Comparison of ENCODE assay signal across 1 cellular context in the genomic region with DNA sequence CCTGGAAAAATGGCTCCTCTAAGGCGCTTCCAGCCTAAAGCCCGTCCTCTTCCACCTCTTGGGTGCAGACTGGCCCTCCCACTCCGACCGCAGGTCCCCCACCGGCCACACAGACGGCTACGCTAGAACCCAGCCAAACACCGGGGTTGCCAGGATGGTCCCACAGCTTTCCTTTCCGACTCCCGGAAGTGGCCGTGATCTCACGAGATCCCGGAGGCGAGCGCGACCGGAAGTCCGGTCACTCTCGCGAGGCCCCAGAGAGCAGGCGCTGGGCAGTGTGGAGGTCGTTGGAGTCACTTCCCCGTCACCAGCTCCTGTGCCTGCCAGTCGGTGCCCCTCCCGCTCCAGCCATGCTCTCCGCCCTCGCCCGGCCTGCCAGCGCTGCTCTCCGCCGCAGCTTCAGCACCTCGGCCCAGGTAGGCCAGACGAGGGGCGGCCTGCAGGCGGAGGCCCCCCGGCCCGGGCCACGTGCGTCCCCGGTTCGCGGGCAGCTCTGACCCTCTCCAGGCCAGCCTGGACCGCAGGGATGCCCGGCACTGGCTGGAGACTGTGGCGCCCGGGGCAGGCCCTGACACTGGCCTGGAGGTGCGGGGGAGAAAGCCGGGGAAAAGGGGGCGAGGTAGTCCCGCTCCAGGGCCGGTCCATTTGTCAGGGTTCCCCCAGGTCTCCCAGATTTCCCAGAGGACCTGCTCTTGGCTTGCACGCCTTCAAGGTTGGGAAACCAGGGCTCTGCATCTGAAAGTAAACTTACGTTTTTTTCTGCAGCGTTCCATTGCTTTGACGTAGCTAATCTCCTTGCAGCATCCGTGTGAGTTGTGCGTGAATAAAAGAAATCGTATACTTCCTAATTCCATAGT.
TF ChIP-seq lines count a peak whose summit lies in the region.

A gene with protein sequence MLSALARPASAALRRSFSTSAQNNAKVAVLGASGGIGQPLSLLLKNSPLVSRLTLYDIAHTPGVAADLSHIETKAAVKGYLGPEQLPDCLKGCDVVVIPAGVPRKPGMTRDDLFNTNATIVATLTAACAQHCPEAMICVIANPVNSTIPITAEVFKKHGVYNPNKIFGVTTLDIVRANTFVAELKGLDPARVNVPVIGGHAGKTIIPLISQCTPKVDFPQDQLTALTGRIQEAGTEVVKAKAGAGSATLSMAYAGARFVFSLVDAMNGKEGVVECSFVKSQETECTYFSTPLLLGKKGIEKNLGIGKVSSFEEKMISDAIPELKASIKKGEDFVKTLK (plus strand): TSS at position 296 of the 857 bp plus-strand sequence. CDS start 55 bp downstream, at position 351.
A gene with protein sequence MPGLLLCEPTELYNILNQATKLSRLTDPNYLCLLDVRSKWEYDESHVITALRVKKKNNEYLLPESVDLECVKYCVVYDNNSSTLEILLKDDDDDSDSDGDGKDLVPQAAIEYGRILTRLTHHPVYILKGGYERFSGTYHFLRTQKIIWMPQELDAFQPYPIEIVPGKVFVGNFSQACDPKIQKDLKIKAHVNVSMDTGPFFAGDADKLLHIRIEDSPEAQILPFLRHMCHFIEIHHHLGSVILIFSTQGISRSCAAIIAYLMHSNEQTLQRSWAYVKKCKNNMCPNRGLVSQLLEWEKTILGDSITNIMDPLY (minus strand): TSS at position 190 of the 857 bp plus-strand sequence. CDS start 17,477 bp downstream, outside the sequence.

TF ChIP-seq in HepG2, 621 proteins besides CTCF, POLR2A, EP300 and RAD21 (continued from another document and continues in another):
- TF ChIP-seq ELF3 (CRISPR knock-in tag; IDR thresholded peaks at IDR 0.05) (peak; percentile 98), TBP (CRISPR knock-in tag; IDR thresholded peaks at IDR 0.05) (no peak), ZSCAN12 (CRISPR knock-in tag; IDR thresholded peaks at IDR 0.05) (no peak; the same call in 1 of the 2 replicates), ONECUT2 (CRISPR knock-in tag; IDR thresholded peaks at IDR 0.05) (0 out of 2 replicates have a peak, but pooled peaks have one; percentile 13), ZNF235 (CRISPR knock-in tag; IDR thresholded peaks at IDR 0.05; ENCODE audit: borderline replicate concordance) (0 out of 2 replicates have a peak, but pooled peaks have one; percentile 25), ZNF75D (CRISPR knock-in tag; IDR thresholded peaks at IDR 0.05; ENCODE audit: borderline replicate concordance) (no peak; the same call in 1 of the 2 replicates), ZNF703 (CRISPR knock-in tag; IDR thresholded peaks at IDR 0.05; ENCODE audit: borderline replicate concordance) (0 out of 2 replicates have a peak, but pooled peaks have one; percentile 9), ZNF383 (CRISPR knock-in tag; IDR thresholded peaks at IDR 0.05; ENCODE audit: borderline replicate concordance) (no peak), CBFB (CRISPR knock-in tag; IDR thresholded peaks at IDR 0.05) (peak; percentile 90), HMG20B (CRISPR knock-in tag; conservative IDR thresholded peaks at IDR 0.05) (peak; percentile 48; the same call in 1 of the 2 replicates), CREB1 (IDR thresholded peaks at IDR 0.05) (peak; percentile 91), CREB1 (CRISPR knock-in tag; IDR thresholded peaks at IDR 0.05) (peak; percentile 47; the same call in 1 of the 2 replicates), NR2F6 (IDR thresholded peaks at IDR 0.05) (0 out of 2 replicates have a peak, but pooled peaks have one; percentile 30), NR2F6 (CRISPR knock-in tag; IDR thresholded peaks at IDR 0.05) (peak; percentile 78), DNMT1 (CRISPR knock-in tag; IDR thresholded peaks at IDR 0.05) (no peak), NCOA1 (CRISPR knock-in tag; IDR thresholded peaks at IDR 0.05) (no peak), ZFAT (CRISPR knock-in tag; conservative IDR thresholded peaks at IDR 0.05) (no peak), BORCS8-MEF2B (CRISPR knock-in tag; IDR thresholded peaks at IDR 0.05) (peak; percentile 90), MTF2 (CRISPR knock-in tag; IDR thresholded peaks at IDR 0.05; ENCODE audit: borderline replicate concordance) (no peak)
- TF ChIP-seq, protein P1, sequence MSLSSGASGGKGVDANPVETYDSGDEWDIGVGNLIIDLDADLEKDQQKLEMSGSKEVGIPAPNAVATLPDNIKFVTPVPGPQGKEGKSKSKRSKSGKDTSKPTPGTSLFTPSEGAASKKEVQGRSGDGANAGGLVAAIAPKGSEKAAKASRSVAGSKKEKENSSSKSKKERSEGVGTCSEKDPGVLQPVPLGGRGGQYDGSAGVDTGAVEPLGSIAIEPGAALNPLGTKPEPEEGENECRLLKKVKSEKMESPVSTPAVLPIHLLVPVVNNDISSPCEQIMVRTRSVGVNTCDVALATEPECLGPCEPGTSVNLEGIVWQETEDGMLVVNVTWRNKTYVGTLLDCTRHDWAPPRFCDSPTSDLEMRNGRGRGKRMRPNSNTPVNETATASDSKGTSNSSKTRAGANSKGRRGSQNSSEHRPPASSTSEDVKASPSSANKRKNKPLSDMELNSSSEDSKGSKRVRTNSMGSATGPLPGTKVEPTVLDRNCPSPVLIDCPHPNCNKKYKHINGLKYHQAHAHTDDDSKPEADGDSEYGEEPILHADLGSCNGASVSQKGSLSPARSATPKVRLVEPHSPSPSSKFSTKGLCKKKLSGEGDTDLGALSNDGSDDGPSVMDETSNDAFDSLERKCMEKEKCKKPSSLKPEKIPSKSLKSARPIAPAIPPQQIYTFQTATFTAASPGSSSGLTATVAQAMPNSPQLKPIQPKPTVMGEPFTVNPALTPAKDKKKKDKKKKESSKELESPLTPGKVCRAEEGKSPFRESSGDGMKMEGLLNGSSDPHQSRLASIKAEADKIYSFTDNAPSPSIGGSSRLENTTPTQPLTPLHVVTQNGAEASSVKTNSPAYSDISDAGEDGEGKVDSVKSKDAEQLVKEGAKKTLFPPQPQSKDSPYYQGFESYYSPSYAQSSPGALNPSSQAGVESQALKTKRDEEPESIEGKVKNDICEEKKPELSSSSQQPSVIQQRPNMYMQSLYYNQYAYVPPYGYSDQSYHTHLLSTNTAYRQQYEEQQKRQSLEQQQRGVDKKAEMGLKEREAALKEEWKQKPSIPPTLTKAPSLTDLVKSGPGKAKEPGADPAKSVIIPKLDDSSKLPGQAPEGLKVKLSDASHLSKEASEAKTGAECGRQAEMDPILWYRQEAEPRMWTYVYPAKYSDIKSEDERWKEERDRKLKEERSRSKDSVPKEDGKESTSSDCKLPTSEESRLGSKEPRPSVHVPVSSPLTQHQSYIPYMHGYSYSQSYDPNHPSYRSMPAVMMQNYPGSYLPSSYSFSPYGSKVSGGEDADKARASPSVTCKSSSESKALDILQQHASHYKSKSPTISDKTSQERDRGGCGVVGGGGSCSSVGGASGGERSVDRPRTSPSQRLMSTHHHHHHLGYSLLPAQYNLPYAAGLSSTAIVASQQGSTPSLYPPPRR (CRISPR knock-in tag; IDR thresholded peaks at IDR 0.05; ENCODE audit: borderline replicate concordance) = peak; percentile 43; the same call in 1 of the 2 replicates
- TF ChIP-seq, protein P2, sequence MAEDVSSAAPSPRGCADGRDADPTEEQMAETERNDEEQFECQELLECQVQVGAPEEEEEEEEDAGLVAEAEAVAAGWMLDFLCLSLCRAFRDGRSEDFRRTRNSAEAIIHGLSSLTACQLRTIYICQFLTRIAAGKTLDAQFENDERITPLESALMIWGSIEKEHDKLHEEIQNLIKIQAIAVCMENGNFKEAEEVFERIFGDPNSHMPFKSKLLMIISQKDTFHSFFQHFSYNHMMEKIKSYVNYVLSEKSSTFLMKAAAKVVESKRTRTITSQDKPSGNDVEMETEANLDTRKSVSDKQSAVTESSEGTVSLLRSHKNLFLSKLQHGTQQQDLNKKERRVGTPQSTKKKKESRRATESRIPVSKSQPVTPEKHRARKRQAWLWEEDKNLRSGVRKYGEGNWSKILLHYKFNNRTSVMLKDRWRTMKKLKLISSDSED (CRISPR knock-in tag; IDR thresholded peaks at IDR 0.05) = no peak
- TF ChIP-seq, protein P3, sequence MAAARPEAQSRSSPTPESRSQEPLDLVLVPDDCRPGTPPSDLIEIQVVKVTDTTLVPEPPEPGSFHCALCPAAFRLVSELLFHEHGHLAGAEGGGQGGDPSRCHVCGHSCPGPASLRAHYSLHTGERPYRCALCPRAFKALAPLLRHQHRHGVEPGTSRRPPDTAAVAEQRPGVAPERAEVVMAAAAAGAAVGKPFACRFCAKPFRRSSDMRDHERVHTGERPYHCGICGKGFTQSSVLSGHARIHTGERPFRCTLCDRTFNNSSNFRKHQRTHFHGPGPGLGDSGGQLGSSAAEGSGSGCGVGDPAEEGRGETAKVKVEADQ (CRISPR knock-in tag; IDR thresholded peaks at IDR 0.05; ENCODE audit: borderline replicate concordance) = peak; percentile 87
- TF ChIP-seq, protein P4, sequence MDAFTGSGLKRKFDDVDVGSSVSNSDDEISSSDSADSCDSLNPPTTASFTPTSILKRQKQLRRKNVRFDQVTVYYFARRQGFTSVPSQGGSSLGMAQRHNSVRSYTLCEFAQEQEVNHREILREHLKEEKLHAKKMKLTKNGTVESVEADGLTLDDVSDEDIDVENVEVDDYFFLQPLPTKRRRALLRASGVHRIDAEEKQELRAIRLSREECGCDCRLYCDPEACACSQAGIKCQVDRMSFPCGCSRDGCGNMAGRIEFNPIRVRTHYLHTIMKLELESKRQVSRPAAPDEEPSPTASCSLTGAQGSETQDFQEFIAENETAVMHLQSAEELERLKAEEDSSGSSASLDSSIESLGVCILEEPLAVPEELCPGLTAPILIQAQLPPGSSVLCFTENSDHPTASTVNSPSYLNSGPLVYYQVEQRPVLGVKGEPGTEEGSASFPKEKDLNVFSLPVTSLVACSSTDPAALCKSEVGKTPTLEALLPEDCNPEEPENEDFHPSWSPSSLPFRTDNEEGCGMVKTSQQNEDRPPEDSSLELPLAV (CRISPR knock-in tag; conservative IDR thresholded peaks at IDR 0.05; ENCODE audit: low read depth) = no peak
- TF ChIP-seq, protein P5, sequence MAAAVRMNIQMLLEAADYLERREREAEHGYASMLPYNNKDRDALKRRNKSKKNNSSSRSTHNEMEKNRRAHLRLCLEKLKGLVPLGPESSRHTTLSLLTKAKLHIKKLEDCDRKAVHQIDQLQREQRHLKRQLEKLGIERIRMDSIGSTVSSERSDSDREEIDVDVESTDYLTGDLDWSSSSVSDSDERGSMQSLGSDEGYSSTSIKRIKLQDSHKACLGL (CRISPR knock-in tag; IDR thresholded peaks at IDR 0.05) = peak; percentile 95
- TF ChIP-seq, protein P6, sequence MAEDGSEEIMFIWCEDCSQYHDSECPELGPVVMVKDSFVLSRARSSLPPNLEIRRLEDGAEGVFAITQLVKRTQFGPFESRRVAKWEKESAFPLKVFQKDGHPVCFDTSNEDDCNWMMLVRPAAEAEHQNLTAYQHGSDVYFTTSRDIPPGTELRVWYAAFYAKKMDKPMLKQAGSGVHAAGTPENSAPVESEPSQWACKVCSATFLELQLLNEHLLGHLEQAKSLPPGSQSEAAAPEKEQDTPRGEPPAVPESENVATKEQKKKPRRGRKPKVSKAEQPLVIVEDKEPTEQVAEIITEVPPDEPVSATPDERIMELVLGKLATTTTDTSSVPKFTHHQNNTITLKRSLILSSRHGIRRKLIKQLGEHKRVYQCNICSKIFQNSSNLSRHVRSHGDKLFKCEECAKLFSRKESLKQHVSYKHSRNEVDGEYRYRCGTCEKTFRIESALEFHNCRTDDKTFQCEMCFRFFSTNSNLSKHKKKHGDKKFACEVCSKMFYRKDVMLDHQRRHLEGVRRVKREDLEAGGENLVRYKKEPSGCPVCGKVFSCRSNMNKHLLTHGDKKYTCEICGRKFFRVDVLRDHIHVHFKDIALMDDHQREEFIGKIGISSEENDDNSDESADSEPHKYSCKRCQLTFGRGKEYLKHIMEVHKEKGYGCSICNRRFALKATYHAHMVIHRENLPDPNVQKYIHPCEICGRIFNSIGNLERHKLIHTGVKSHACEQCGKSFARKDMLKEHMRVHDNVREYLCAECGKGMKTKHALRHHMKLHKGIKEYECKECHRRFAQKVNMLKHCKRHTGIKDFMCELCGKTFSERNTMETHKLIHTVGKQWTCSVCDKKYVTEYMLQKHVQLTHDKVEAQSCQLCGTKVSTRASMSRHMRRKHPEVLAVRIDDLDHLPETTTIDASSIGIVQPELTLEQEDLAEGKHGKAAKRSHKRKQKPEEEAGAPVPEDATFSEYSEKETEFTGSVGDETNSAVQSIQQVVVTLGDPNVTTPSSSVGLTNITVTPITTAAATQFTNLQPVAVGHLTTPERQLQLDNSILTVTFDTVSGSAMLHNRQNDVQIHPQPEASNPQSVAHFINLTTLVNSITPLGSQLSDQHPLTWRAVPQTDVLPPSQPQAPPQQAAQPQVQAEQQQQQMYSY (CRISPR knock-in tag; IDR thresholded peaks at IDR 0.05) = peak; percentile 58; the same call in 1 of the 2 replicates
- TF ChIP-seq, protein P7, sequence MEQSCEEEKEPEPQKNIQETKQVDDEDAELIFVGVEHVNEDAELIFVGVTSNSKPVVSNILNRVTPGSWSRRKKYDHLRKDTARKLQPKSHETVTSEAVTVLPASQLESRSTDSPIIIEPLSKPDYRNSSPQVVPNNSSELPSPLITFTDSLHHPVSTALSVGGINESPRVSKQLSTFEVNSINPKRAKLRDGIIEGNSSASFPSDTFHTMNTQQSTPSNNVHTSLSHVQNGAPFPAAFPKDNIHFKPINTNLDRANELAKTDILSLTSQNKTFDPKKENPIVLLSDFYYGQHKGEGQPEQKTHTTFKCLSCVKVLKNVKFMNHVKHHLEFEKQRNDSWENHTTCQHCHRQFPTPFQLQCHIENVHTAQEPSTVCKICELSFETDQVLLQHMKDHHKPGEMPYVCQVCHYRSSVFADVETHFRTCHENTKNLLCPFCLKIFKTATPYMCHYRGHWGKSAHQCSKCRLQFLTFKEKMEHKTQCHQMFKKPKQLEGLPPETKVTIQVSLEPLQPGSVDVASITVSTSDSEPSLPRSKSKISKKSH (CRISPR knock-in tag; IDR thresholded peaks at IDR 0.05; ENCODE audit: borderline replicate concordance) = 0 out of 2 replicates have a peak, but pooled peaks have one; percentile 39
- TF ChIP-seq, protein P8, sequence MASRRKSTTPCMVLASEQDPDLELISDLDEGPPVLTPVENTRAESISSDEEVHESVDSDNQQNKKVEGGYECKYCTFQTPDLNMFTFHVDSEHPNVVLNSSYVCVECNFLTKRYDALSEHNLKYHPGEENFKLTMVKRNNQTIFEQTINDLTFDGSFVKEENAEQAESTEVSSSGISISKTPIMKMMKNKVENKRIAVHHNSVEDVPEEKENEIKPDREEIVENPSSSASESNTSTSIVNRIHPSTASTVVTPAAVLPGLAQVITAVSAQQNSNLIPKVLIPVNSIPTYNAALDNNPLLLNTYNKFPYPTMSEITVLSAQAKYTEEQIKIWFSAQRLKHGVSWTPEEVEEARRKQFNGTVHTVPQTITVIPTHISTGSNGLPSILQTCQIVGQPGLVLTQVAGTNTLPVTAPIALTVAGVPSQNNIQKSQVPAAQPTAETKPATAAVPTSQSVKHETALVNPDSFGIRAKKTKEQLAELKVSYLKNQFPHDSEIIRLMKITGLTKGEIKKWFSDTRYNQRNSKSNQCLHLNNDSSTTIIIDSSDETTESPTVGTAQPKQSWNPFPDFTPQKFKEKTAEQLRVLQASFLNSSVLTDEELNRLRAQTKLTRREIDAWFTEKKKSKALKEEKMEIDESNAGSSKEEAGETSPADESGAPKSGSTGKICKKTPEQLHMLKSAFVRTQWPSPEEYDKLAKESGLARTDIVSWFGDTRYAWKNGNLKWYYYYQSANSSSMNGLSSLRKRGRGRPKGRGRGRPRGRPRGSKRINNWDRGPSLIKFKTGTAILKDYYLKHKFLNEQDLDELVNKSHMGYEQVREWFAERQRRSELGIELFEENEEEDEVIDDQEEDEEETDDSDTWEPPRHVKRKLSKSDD (CRISPR knock-in tag; IDR thresholded peaks at IDR 0.05; ENCODE audit: low read depth) = no peak
- TF ChIP-seq, protein P9, sequence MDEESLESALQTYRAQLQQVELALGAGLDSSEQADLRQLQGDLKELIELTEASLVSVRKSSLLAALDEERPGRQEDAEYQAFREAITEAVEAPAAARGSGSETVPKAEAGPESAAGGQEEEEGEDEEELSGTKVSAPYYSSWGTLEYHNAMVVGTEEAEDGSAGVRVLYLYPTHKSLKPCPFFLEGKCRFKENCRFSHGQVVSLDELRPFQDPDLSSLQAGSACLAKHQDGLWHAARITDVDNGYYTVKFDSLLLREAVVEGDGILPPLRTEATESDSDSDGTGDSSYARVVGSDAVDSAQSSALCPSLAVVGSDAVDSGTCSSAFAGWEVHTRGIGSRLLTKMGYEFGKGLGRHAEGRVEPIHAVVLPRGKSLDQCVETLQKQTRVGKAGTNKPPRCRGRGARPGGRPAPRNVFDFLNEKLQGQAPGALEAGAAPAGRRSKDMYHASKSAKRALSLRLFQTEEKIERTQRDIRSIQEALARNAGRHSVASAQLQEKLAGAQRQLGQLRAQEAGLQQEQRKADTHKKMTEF (CRISPR knock-in tag; IDR thresholded peaks at IDR 0.05) = peak; percentile 90
